ENCODE assay signal across 19 cellular contexts in the genomic region with DNA sequence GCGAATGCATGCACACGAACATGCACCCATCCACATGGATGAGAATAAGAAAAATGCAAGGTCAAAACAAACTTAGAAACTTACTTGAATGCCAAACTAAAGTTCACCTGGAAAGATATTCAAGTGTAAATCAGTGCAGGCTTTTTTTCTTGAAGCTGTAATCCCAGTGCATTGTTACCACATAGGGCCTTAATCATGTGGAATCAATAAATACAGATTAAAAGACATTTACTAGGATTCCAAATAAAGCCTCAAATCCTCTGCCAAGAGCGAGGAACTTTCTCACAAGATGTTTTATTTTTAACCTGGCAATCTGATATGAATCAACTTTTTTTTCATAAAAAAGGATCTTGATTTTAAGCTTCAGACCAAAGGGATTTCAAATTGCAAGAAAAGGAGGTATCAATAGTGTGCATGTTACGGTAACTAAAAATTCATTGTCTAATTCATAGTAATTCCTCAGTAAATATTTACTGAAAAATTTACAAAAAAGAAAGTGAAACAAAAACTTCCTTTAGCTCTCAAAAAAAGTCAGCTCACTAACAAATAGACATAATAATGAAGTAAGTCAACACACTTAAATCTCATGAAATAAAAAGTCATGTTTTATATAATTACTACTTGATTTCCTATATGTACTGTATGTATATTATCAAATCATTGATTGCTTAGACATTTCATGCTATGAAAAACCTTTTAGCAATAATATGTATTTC.
DNase-seq lines count a peak whose midpoint lies in the region; TF ChIP-seq lines count a peak whose summit lies in the region.
"Had no signal": no experiment of that assay in that cellular context is flagged by ENCODE, and none has a peak within 500 bp of the region (broad histone marks: within the 10 kb centered on the region; RNA-seq: fewer than 3 reads in every experiment).

No MANE protein-coding gene starts in this region.

- H3K4me1 ChIP-seq in MM.1S (ENCODE audit: low read length), result no peaks in the 10 kb centered on the region
- peaks cover 0 to 16% (median 8%) of the 10 kb centered on the region in 4 donors for H3K4me1 ChIP-seq in esophagus muscularis mucosa
- H3K4me1 ChIP-seq in ovary (ENCODE audit: insufficient read depth), result no peaks in the 10 kb centered on the region

- H3K9me3 ChIP-seq in MM.1S (replicated peaks; ENCODE audit: insufficient read depth, low read length), result no peaks in the 10 kb centered on the region
- H3K9me3 ChIP-seq in esophagus muscularis mucosa, result no peaks in the 10 kb centered on the region
- H3K9me3 ChIP-seq in ovary, result no peaks in the 10 kb centered on the region

- no peaks in the 10 kb centered on the region for H3K4me1 Mint-ChIP-seq in activated T-helper 1 cell treated with anti-CD3 and anti-CD28 coated beads, Interleukin-12 subunit alpha, Interleukin-12 subunit beta, Interleukin-2, Interleukin-4 antibody, amounts not matched to agents 30 ng/mL and 10 ng/mL and 1 ng/mL, durations not matched to agents 14 hours and 24 hours and 36 hours (ENCODE audit: low read depth)
- H3K4me1 Mint-ChIP-seq: activated naive CD8-positive, alpha-beta T cell treated with anti-CD3 and anti-CD28 coated beads, Interleukin-2, amount 50 U/mL, for 24 hours; CD4-positive, CD25-positive, alpha-beta regulatory T cell; stimulated activated memory B cell treated with anti-CD40 and anti-IgM and Interleukin-4, amounts not matched to agents 10 μg/mL and 1 μg/mL and 100 μg/mL, for 72 hours had no signal

- H3K27ac Mint-ChIP-seq in activated T-helper 1 cell treated with anti-CD3 and anti-CD28 coated beads, Interleukin-12 subunit alpha, Interleukin-12 subunit beta, Interleukin-2, Interleukin-4 antibody, amounts not matched to agents 30 ng/mL and 10 ng/mL and 1 ng/mL, durations not matched to agents 14 hours and 24 hours and 36 hours, result no peak overlapping the region
- H3K27ac Mint-ChIP-seq: activated naive CD8-positive, alpha-beta T cell treated with anti-CD3 and anti-CD28 coated beads, Interleukin-2, amount 50 U/mL, for 24 hours; CD4-positive, CD25-positive, alpha-beta regulatory T cell; HFFc6; memory B cell; stimulated activated memory B cell treated with anti-CD40 and anti-IgM and Interleukin-4, amounts not matched to agents 10 μg/mL and 1 μg/mL and 100 μg/mL, for 72 hours had no signal

- no peaks in the 10 kb centered on the region for H3K79me2 ChIP-seq in MM.1S (ENCODE audit: low read length)

- no peak for TF ChIP-seq EP300 in esophagus muscularis mucosa (IDR thresholded peaks at IDR 0.05)
- no peak for TF ChIP-seq EP300 in ovary (IDR thresholded peaks at IDR 0.05)

- H3K36me3 Mint-ChIP-seq in activated T-helper 1 cell treated with anti-CD3 and anti-CD28 coated beads, Interleukin-12 subunit alpha, Interleukin-12 subunit beta, Interleukin-2, Interleukin-4 antibody, amounts not matched to agents 30 ng/mL and 10 ng/mL and 1 ng/mL, durations not matched to agents 14 hours and 24 hours and 36 hours (ENCODE audit: low read depth), result no peaks in the 10 kb centered on the region
- H3K36me3 Mint-ChIP-seq: CD4-positive, CD25-positive, alpha-beta regulatory T cell; memory B cell; stimulated activated memory B cell treated with anti-CD40 and anti-IgM and Interleukin-4, amounts not matched to agents 10 μg/mL and 1 μg/mL and 100 μg/mL, for 72 hours had no signal

- peak overlapping the region; percentile 51 for H2AFZ ChIP-seq in MM.1S (ENCODE audit: low read length)

- H3K4me2 ChIP-seq in MM.1S (ENCODE audit: low read depth, low read length), result peak overlapping the region; percentile 76

- CTCF ChIA-PET in BJ (lab: Yijun Ruan, JAX), result no interaction called here

- intact Hi-C loops in esophagus muscularis mucosa (cut with DNase I) (no loop called here), ovary (cut with DNase I) (no loop called here)
- intact Hi-C loops in activated T-helper 1 cell treated with anti-CD3 and anti-CD28 coated beads, Interleukin-12 subunit alpha, Interleukin-12 subunit beta, Interleukin-2, Interleukin-4 antibody, amounts not matched to agents 30 ng/mL and 10 ng/mL and 1 ng/mL, durations not matched to agents 14 hours and 24 hours and 36 hours (cut with micrococcal nuclease), result no loop called here

- no peaks in the 10 kb centered on the region for H4K20me1 ChIP-seq in MM.1S (ENCODE audit: insufficient read depth, low read length)

- no peaks in the 10 kb centered on the region for H3F3A ChIP-seq in MM.1S (ENCODE audit: insufficient read depth, low read length)

- no peak for TF ChIP-seq CTCF in BJ (IDR thresholded peaks at IDR 0.05; ENCODE audit: insufficient read depth, low read depth, low read length)
- no peak for TF ChIP-seq CTCF in MM.1S (IDR thresholded peaks at IDR 0.05; ENCODE audit: low read length)
- no peak for TF ChIP-seq CTCF in esophagus muscularis mucosa (IDR thresholded peaks at IDR 0.05)
- TF ChIP-seq CTCF in ovary (IDR thresholded peaks at IDR 0.05), result no peak

- TF ChIP-seq POLR2A in esophagus muscularis mucosa (IDR thresholded peaks at IDR 0.05; ENCODE audit: low read depth), result no peak
- TF ChIP-seq POLR2A in ovary (IDR thresholded peaks at IDR 0.05), result no peak

- no peak overlapping the region for H3K4me3 Mint-ChIP-seq in activated T-helper 1 cell treated with anti-CD3 and anti-CD28 coated beads, Interleukin-12 subunit alpha, Interleukin-12 subunit beta, Interleukin-2, Interleukin-4 antibody, amounts not matched to agents 30 ng/mL and 10 ng/mL and 1 ng/mL, durations not matched to agents 14 hours and 24 hours and 36 hours
- H3K4me3 Mint-ChIP-seq: activated naive CD8-positive, alpha-beta T cell treated with anti-CD3 and anti-CD28 coated beads, Interleukin-2, amount 50 U/mL, for 24 hours; CD4-positive, CD25-positive, alpha-beta regulatory T cell; HFFc6; memory B cell; stimulated activated memory B cell treated with anti-CD40 and anti-IgM and Interleukin-4, amounts not matched to agents 10 μg/mL and 1 μg/mL and 100 μg/mL, for 72 hours had no signal

- H3K27me3 ChIP-seq in BJ (ENCODE audit: control insufficient read depth, insufficient read depth, low read length) (no peaks in the 10 kb centered on the region), MM.1S (replicated peaks; ENCODE audit: insufficient read depth, low read length) (no peaks in the 10 kb centered on the region), esophagus muscularis mucosa (no peaks in the 10 kb centered on the region), ovary (no peaks in the 10 kb centered on the region)

- peak; percentile 9 for DNase-seq in BJ (ENCODE audit: low read depth)
- peak; percentile 30 for DNase-seq in MM.1S
- no peak for DNase-seq in esophagus muscularis mucosa (ENCODE audit: extremely low spot score)
- no peak for DNase-seq in ovary
- no peak for DNase-seq in caudate nucleus (lab: John Stamatoyannopoulos, UW)
- no peak for DNase-seq in NCI-H510A treated with DMSO at 0.1 percent for 48 hours (lab: John Stamatoyannopoulos, UW)
- DNase-seq in activated effector memory CD4-positive, alpha-beta T cell treated with anti-CD3 and anti-CD28 coated beads, Interleukin-2, amount 50 U/mL, for 16 hours, result no peak
- DNase-seq in activated T-helper 1 cell treated with anti-CD3 and anti-CD28 coated beads, Interleukin-12 subunit alpha, Interleukin-12 subunit beta, Interleukin-2, Interleukin-4 antibody, amounts not matched to agents 30 ng/mL and 10 ng/mL and 1 ng/mL, durations not matched to agents 14 hours and 24 hours and 36 hours (ENCODE audit: low spot score), result no peak
- DNase-seq: activated CD8-positive, alpha-beta memory T cell treated with anti-CD3 and anti-CD28 coated beads, Interleukin-2, amount 50 U/mL, for 4 hours; activated naive CD8-positive, alpha-beta T cell treated with anti-CD3 and anti-CD28 coated beads, Interleukin-2, amount 50 U/mL, for 24 hours; CD4-positive, CD25-positive, alpha-beta regulatory T cell; dermis blood vessel endothelial cell; HFFc6; hippocampal formation; NCI-H1417; NCI-H526 treated with DMSO at 0.1 percent for 48 hours; stimulated activated CD4-positive, alpha-beta T cell treated with anti-CD3 and anti-CD28 coated beads, Interleukin-4, amount 100 ng/mL, for 1 hour had no signal

- no peak overlapping the region for H3K4me3 ChIP-seq in BJ (ENCODE audit: low read depth, low read length)
- H3K4me3 ChIP-seq in MM.1S (ENCODE audit: low read length), result peak overlapping the region; percentile 53
- H3K4me3 ChIP-seq in esophagus muscularis mucosa, result peak overlapping the region; percentile 9 to 32 (median 26)
- peak overlapping the region; percentile 10 for H3K4me3 ChIP-seq in ovary

- H3K27me3 Mint-ChIP-seq in activated T-helper 1 cell treated with anti-CD3 and anti-CD28 coated beads, Interleukin-12 subunit alpha, Interleukin-12 subunit beta, Interleukin-2, Interleukin-4 antibody, amounts not matched to agents 30 ng/mL and 10 ng/mL and 1 ng/mL, durations not matched to agents 14 hours and 24 hours and 36 hours (ENCODE audit: insufficient read depth), result no peaks in the 10 kb centered on the region
- H3K27me3 Mint-ChIP-seq: activated naive CD8-positive, alpha-beta T cell treated with anti-CD3 and anti-CD28 coated beads, Interleukin-2, amount 50 U/mL, for 24 hours; CD4-positive, CD25-positive, alpha-beta regulatory T cell; memory B cell; stimulated activated memory B cell treated with anti-CD40 and anti-IgM and Interleukin-4, amounts not matched to agents 10 μg/mL and 1 μg/mL and 100 μg/mL, for 72 hours had no signal

- POLR2A ChIA-PET in BJ (lab: Charles Lee), result interaction anchor here (0.6 kb wide), 1 partner anchor 357 kb away, joined by 5 read pairs; no protein-coding TSS in a partner anchor

- WGBS in esophagus muscularis mucosa, result 49% methylated on average over 4 of the region's 4 CpGs
- 18 to 36% (median 28%) methylated on average over 4 of the region's 4 CpGs for WGBS in ovary, 3 donors

- H3K36me3 ChIP-seq in BJ (ENCODE audit: control insufficient read depth, insufficient read depth, low read length) (no peaks in the 10 kb centered on the region), MM.1S (replicated peaks; ENCODE audit: insufficient read depth, low read length) (no peaks in the 10 kb centered on the region), esophagus muscularis mucosa (no peaks in the 10 kb centered on the region), ovary (no peaks in the 10 kb centered on the region)

- H3K9me3 Mint-ChIP-seq in activated T-helper 1 cell treated with anti-CD3 and anti-CD28 coated beads, Interleukin-12 subunit alpha, Interleukin-12 subunit beta, Interleukin-2, Interleukin-4 antibody, amounts not matched to agents 30 ng/mL and 10 ng/mL and 1 ng/mL, durations not matched to agents 14 hours and 24 hours and 36 hours, result no peaks in the 10 kb centered on the region
- H3K9me3 Mint-ChIP-seq: activated naive CD8-positive, alpha-beta T cell treated with anti-CD3 and anti-CD28 coated beads, Interleukin-2, amount 50 U/mL, for 24 hours; memory B cell; stimulated activated memory B cell treated with anti-CD40 and anti-IgM and Interleukin-4, amounts not matched to agents 10 μg/mL and 1 μg/mL and 100 μg/mL, for 72 hours had no signal

- no peaks in the 10 kb centered on the region for H3K9me2 ChIP-seq in MM.1S (replicated peaks; ENCODE audit: insufficient read depth, low read length)

- H3K27ac ChIP-seq in MM.1S (ENCODE audit: low read length), result no peak overlapping the region
- H3K27ac ChIP-seq in esophagus muscularis mucosa (replicated peaks in 1 of 4), result no peak overlapping the region
- no peak overlapping the region for H3K27ac ChIP-seq in ovary
- no peak overlapping the region for H3K27ac ChIP-seq in caudate nucleus (ENCODE audit: low read depth, low read length)

- H3K9ac ChIP-seq in MM.1S (ENCODE audit: low read length), result no peak overlapping the region; the same call in 1 of the 2 replicates

Comparison
In these comparisons a context has a peak if more than half of its experiments do, and no peak if none do; other contexts are left out.
1. DNase-seq: peak in BJ (single experiment) and MM.1S (single experiment); none in esophagus muscularis mucosa (single experiment), ovary (0 of 5), caudate nucleus (0 of 61), NCI-H510A treated with DMSO at 0.1 percent for 48 hours (single experiment), activated effector memory CD4-positive, alpha-beta T cell treated with anti-CD3 and anti-CD28 coated beads, Interleukin-2, amount 50 U/mL, for 16 hours (single experiment) and activated T-helper 1 cell treated with anti-CD3 and anti-CD28 coated beads, Interleukin-12 subunit alpha, Interleukin-12 subunit beta, Interleukin-2, Interleukin-4 antibody, amounts not matched to agents 30 ng/mL and 10 ng/mL and 1 ng/mL, durations not matched to agents 14 hours and 24 hours and 36 hours (single experiment).